9 cellular contexts compared by ENCODE assay signal in genomic region chr19:35115538-35115951, GRCh38. TPM values are rescaled to one million over a fixed set of nuclear protein-coding genes. Genes with fewer than 3 reads are reported as not detected.
DNase-seq lines count a peak whose midpoint lies in the region; ATAC-seq and TF ChIP-seq lines count a peak whose summit lies in the region.
"Had no signal": no experiment of that assay in that cellular context is flagged by ENCODE, and none has a peak within 500 bp of the region (broad histone marks: within the 10 kb centered on the region; RNA-seq: fewer than 3 reads in every experiment).

TSS of gene FXYD3 (plus strand) at chr19:35115823. CDS start at chr19:35119377, 3,554 bp downstream.

- H3K4me2 ChIP-seq in neural progenitor cell, result peak within 1 kb of the TSS; percentile 74

- peak within 1 kb of the TSS; percentile 97 for H3K27ac Mint-ChIP-seq in neural progenitor cell
- H3K27ac Mint-ChIP-seq: CD4-positive, alpha-beta T cell had no signal

- no peak within 1 kb of the TSS for H3K9ac ChIP-seq in neural progenitor cell

- no peaks in the 10 kb centered on the region for H3K9me3 ChIP-seq in MG63
- H3K9me3 ChIP-seq in neural progenitor cell (ENCODE audit: low read depth), result no peaks in the 10 kb centered on the region

- DNase-seq in MG63 (no peak), epithelial cell of esophagus (ENCODE audit: low read depth) (peak; percentile 47), neural progenitor cell (ENCODE audit: low spot score) (no peak), NCI-H526 (lab: John Stamatoyannopoulos, UW) (no peak), NK-92 (lab: John Stamatoyannopoulos, UW; ENCODE audit: unreplicated experiment) (no peak), NCI-H1694 (lab: John Stamatoyannopoulos, UW) (no peak)
- DNase-seq: CD4-positive, alpha-beta T cell had no signal

- H3K36me3 ChIP-seq in MG63, result no peaks in the 10 kb centered on the region
- H3K36me3 ChIP-seq in neural progenitor cell, result no peaks in the 10 kb centered on the region

- H3K27me3 ChIP-seq in MG63 (no peaks in the 10 kb centered on the region), neural progenitor cell (no peaks in the 10 kb centered on the region)

- H3K27me3 Mint-ChIP-seq in neural progenitor cell (ENCODE audit: insufficient read depth, low read depth), result peaks cover 11% of the 10 kb centered on the region
- H3K27me3 Mint-ChIP-seq: CD4-positive, alpha-beta T cell had no signal

- H3K9me3 Mint-ChIP-seq in neural progenitor cell, result no peaks in the 10 kb centered on the region
- H3K9me3 Mint-ChIP-seq: CD4-positive, alpha-beta T cell had no signal

- no peak for ATAC-seq in HG03025 (IDR thresholded peaks at IDR 0.05; ENCODE audit: low FRiP score, unreplicated experiment)

- H3K36me3 Mint-ChIP-seq in neural progenitor cell, result no peaks in the 10 kb centered on the region

- H3F3A ChIP-seq in neural progenitor cell (ENCODE audit: low read depth), result no peaks in the 10 kb centered on the region

- peaks cover 11% of the 10 kb centered on the region for H3K4me1 ChIP-seq in neural progenitor cell

- H3K4me1 Mint-ChIP-seq in neural progenitor cell, result peaks cover 27% of the 10 kb centered on the region

- peak within 1 kb of the TSS; percentile 100 for H2AFZ ChIP-seq in neural progenitor cell (replicated peaks)

- peak within 1 kb of the TSS; percentile 72 for H3K4me3 Mint-ChIP-seq in neural progenitor cell
- H3K4me3 Mint-ChIP-seq: CD4-positive, alpha-beta T cell had no signal

- H4K20me1 ChIP-seq in neural progenitor cell (ENCODE audit: low read depth), result no peaks in the 10 kb centered on the region

- H3K27ac ChIP-seq in 22Rv1, result peak within 1 kb of the TSS; percentile 91
- H3K27ac ChIP-seq in neural progenitor cell, result no peak within 1 kb of the TSS

- H3K79me2 ChIP-seq in neural progenitor cell (ENCODE audit: low read depth), result no peaks in the 10 kb centered on the region

- H3K4me3 ChIP-seq in MG63 (peak within 1 kb of the TSS; percentile 25), epithelial cell of esophagus (ENCODE audit: low read length) (peak within 1 kb of the TSS; percentile 98), neural progenitor cell (peak within 1 kb of the TSS; percentile 39)

- no peak for TF ChIP-seq CTCF in 22Rv1 (IDR thresholded peaks at IDR 0.05)
- no peak for TF ChIP-seq CTCF in epithelial cell of esophagus (IDR thresholded peaks at IDR 0.05; ENCODE audit: insufficient read depth, low read depth, low read length, missing control alignments)
- TF ChIP-seq CTCF in neural progenitor cell (IDR thresholded peaks at IDR 0.05), result no peak

RNA-seq across cellular contexts. Expression of gene FXYD3, which starts in this region (rescaled TPM):
- not detected in 2 replicates for total RNA-seq in MG63 (2014; rRNA removed; shearing (Covaris generic); ENCODE audit: low replicate concordance)
- total RNA-seq in neural progenitor cell (ENCODE audit: low replicate concordance), result not detected in 2 replicates
- total RNA-seq: CD4-positive, alpha-beta T cell had no signal

Comparison
In these comparisons a context has a peak if more than half of its experiments do, and no peak if none do; other contexts are left out.
1. H3K4me3 ChIP-seq: peak in every context shown above with its lines; median percentile 98 in epithelial cell of esophagus; 39 in neural progenitor cell; 25 in MG63.